ENCODE assay signal across 1 cellular context in the genomic region with DNA sequence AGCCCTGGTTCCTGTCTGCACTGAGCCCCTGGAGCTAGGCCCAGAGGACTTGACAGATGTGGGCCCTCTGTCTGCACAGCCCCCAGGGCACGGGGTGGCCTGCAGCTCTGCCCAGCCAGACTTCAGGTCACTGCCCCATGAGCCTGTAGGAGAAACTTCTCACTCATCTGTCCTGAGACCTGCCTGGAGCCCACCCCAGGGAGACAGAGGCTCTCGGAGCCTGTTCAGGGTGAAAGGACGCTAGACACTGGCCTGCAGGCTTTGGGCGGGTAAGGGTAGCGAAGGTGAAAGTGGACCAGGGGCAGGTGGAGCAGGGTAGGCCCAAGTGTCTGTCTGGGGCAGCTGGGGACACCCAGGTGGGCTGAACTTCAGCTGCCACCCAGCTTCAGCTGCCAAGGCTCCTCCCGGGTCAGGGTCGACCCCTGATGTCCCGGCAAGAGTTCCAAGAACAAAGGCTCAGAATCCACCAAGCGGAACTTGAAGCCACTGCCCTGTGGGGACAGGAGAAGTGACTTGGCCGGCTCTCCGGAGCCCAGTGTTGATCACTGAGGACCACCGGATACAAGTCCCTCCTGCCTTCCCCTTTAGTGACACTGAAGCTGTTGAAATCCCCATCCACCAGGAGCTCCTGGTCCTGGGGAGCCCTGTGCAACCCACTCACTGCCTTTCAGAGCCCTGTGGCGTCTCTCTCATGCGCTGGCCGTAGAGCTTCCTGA.
TF ChIP-seq lines count a peak whose summit lies in the region.

No MANE protein-coding gene starts in this region.

TF ChIP-seq in HepG2, 621 proteins besides CTCF, POLR2A, EP300 and RAD21 (continued from another document):
- TF ChIP-seq ZNF562 (CRISPR knock-in tag; IDR thresholded peaks at IDR 0.05; ENCODE audit: borderline replicate concordance), result no peak
- no peak for TF ChIP-seq E2F2 (CRISPR knock-in tag; IDR thresholded peaks at IDR 0.05; ENCODE audit: borderline replicate concordance)
- TF ChIP-seq NAIF1 (CRISPR knock-in tag; IDR thresholded peaks at IDR 0.05; ENCODE audit: borderline replicate concordance), result no peak
- no peak for TF ChIP-seq ZNF781 (CRISPR knock-in tag; IDR thresholded peaks at IDR 0.05; ENCODE audit: borderline replicate concordance, not compliant biosample characterization)
- TF ChIP-seq DDIT3 (CRISPR knock-in tag; IDR thresholded peaks at IDR 0.05), result no peak
- TF ChIP-seq AFF4 (CRISPR knock-in tag; IDR thresholded peaks at IDR 0.05), result no peak
